Comparison of ENCODE assay signal across 25 cellular contexts in the genomic region with DNA sequence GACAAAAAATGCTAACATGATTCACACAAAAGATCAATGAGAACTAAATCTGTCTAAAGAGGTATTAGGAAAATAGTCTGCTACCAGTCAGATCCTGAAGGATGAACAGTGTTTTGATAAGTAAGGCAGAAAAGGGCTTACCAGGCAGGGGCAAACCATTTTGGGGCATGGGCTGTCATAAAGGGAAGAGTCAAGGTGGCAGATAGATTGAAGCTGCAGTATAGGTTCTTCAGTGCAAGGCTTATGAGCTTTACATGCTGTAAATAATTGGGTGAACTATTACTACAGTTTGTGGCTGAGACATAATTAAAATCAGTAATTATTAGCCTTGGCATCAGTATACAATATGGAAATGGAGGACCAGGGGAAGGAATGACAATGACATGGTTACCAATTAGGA. TPM values are rescaled to one million over a fixed set of nuclear protein-coding genes. Genes with fewer than 3 reads are reported as not detected.
DNase-seq lines count a peak whose midpoint lies in the region; ATAC-seq and TF ChIP-seq lines count a peak whose summit lies in the region.
"Had no signal": no experiment of that assay in that cellular context is flagged by ENCODE, and none has a peak within 500 bp of the region (broad histone marks: within the 10 kb centered on the region; RNA-seq: fewer than 3 reads in every experiment).

No MANE protein-coding gene starts in this region.

- H3K18ac ChIP-seq in IMR-90 (ENCODE audit: low read depth, low read length) = no peak overlapping the region
- H3K18ac ChIP-seq in trophoblast cell (ENCODE audit: low read length) = no peak overlapping the region

- H4K91ac ChIP-seq in IMR-90 (ENCODE audit: insufficient read depth, low read depth, low read length) (no peak overlapping the region), trophoblast cell (ENCODE audit: low read depth, low read length) (no peak overlapping the region)

- no peak overlapping the region for H2AK9ac ChIP-seq in IMR-90 (replicated peaks; ENCODE audit: low read depth, low read length, poor library complexity)

- no TSS peak for BruUV-seq in IMR-90 (replicated peaks; lab: Mats Ljungman, UMichigan)

- no peak overlapping the region for H2BK12ac ChIP-seq in trophoblast cell (ENCODE audit: low read length)

- no peak overlapping the region for H3K56ac ChIP-seq in IMR-90 (ENCODE audit: extremely low read depth, insufficient read depth, low read length)

- H3K9ac ChIP-seq in IMR-90 (ENCODE audit: low read depth, low read length) = no peak overlapping the region
- H3K9ac ChIP-seq in endodermal cell (ENCODE audit: extremely low read depth, low read length, poor library complexity, severe bottlenecking) = no peak overlapping the region
- no peak overlapping the region for H3K9ac ChIP-seq in trophoblast cell (ENCODE audit: low read length)
- H3K9ac ChIP-seq: BLaER1 treated with 17β-estradiol and CSF1 and Interleukin-3, amounts not matched to agents 10 nM and 100 nM had no signal

- intact Hi-C loops in IMR-90 (cut with micrococcal nuclease) = loop anchor here (2.0 kb wide), 1 partner anchor 15 kb away; no protein-coding TSS in a partner anchor

- TF ChIP-seq POLR2A in IMR-90 (IDR thresholded peaks at IDR 0.05; ENCODE audit: low read depth, low read length) = no peak

- H3K4me1 ChIP-seq in IMR-90 (ENCODE audit: control insufficient read depth, insufficient read depth, low read length) = peaks cover 8% of the 10 kb centered on the region
- H3K4me1 ChIP-seq in endodermal cell (ENCODE audit: control insufficient read depth, insufficient read depth, low read length) = no peaks in the 10 kb centered on the region
- no peaks in the 10 kb centered on the region for H3K4me1 ChIP-seq in trophoblast cell (ENCODE audit: control insufficient read depth in 1 of 2, insufficient read depth in 2 of 2, low read length in 2 of 2)

- H3K27ac Mint-ChIP-seq in activated naive CD8-positive, alpha-beta T cell = peak overlapping the region; percentile 41
- no peak overlapping the region for H3K27ac Mint-ChIP-seq in activated naive CD8-positive, alpha-beta T cell treated with anti-CD3 and anti-CD28 coated beads, Interleukin-2, amount 50 U/mL, for 24 hours
- H3K27ac Mint-ChIP-seq in endodermal cell = peak overlapping the region; percentile 16
- H3K27ac Mint-ChIP-seq: mesothelial cell of epicardium, nephron progenitor cell had no signal

- CTCF ChIA-PET in IMR-90 (lab: Yijun Ruan, JAX) = no interaction called here

- peaks cover 8% of the 10 kb centered on the region for H3K9me1 ChIP-seq in IMR-90 (ENCODE audit: insufficient read depth, low read length)

- TF ChIP-seq CTCF in IMR-90 (conservative IDR thresholded peaks at IDR 0.05; ENCODE audit: low read depth, low read length) (no peak), endodermal cell (conservative IDR thresholded peaks at IDR 0.05) (no peak)

- H3K27ac ChIP-seq in IMR-90 (ENCODE audit: insufficient read depth, low read length) (no peak overlapping the region), endodermal cell (ENCODE audit: low read depth, low read length) (no peak overlapping the region), trophoblast cell (ENCODE audit: low read depth, low read length) (no peak overlapping the region)
- H3K27ac ChIP-seq: BLaER1 treated with 17β-estradiol and CSF1 and Interleukin-3, amounts not matched to agents 10 nM and 100 nM; body of pancreas; coronary artery; heart left ventricle; vagina had no signal

- H3K36me3 ChIP-seq in IMR-90 (ENCODE audit: control insufficient read depth, insufficient read depth, low read length) (peaks cover 8% of the 10 kb centered on the region), endodermal cell (ENCODE audit: control insufficient read depth, insufficient read depth, low read length) (peaks cover 61% of the 10 kb centered on the region), trophoblast cell (ENCODE audit: control insufficient read depth in 1 of 2, insufficient read depth in 2 of 2, low read length in 2 of 2) (peaks cover 7 to 11% of the 10 kb centered on the region in 2 experiments)
- H3K36me3 ChIP-seq: vagina had no signal

- H3K79me1 ChIP-seq in IMR-90 (ENCODE audit: low read depth in 1 of 2, low read length in 2 of 2) = peaks cover 0 to 22% of the 10 kb centered on the region in 2 experiments; a peak in 2 of 4 replicates
- H3K79me1 ChIP-seq in trophoblast cell (ENCODE audit: low read length) = no peaks in the 10 kb centered on the region

- no peaks in the 10 kb centered on the region for H3K27me3 Mint-ChIP-seq in activated naive CD8-positive, alpha-beta T cell
- H3K27me3 Mint-ChIP-seq in activated naive CD8-positive, alpha-beta T cell treated with anti-CD3 and anti-CD28 coated beads, Interleukin-2, amount 50 U/mL, for 24 hours = no peaks in the 10 kb centered on the region
- H3K27me3 Mint-ChIP-seq in endodermal cell (ENCODE audit: insufficient read depth) = no peaks in the 10 kb centered on the region

- no peak overlapping the region for H2BK20ac ChIP-seq in IMR-90 (ENCODE audit: low read depth, low read length)

- no peak for TF ChIP-seq RAD21 in IMR-90 (IDR thresholded peaks at IDR 0.05; ENCODE audit: low read length)

- no peak overlapping the region for H4K5ac ChIP-seq in IMR-90 (ENCODE audit: low read depth, low read length)

- H3K27me3 ChIP-seq in IMR-90 (ENCODE audit: control insufficient read depth, insufficient read depth, low read length) (no peaks in the 10 kb centered on the region), endodermal cell (ENCODE audit: control insufficient read depth, insufficient read depth, low read length, poor library complexity, severe bottlenecking) (no peaks in the 10 kb centered on the region), trophoblast cell (ENCODE audit: insufficient read depth, low read length) (no peaks in the 10 kb centered on the region)
- H3K27me3 ChIP-seq: BLaER1 treated with 17β-estradiol and CSF1 and Interleukin-3, amounts not matched to agents 10 nM and 100 nM; body of pancreas; heart left ventricle; vagina had no signal

- H3K23ac ChIP-seq in IMR-90 (ENCODE audit: low read depth, low read length) (peak overlapping the region; percentile 9), trophoblast cell (ENCODE audit: low read length) (no peak overlapping the region)

- H3K14ac ChIP-seq in IMR-90 (replicated peaks; ENCODE audit: low read depth, low read length) (no peak overlapping the region), trophoblast cell (ENCODE audit: low read length) (no peak overlapping the region)

- POLR2A ChIA-PET in IMR-90 (lab: Charles Lee; ENCODE audit: unreplicated experiment) = no interaction called here

- H2BK15ac ChIP-seq in IMR-90 (ENCODE audit: low read depth, low read length) = no peak overlapping the region

- H2BK120ac ChIP-seq in IMR-90 (ENCODE audit: low read depth, low read length) (no peak overlapping the region), trophoblast cell (ENCODE audit: insufficient read depth, low read length, poor library complexity) (no peak overlapping the region)

- peaks cover 100% of the 10 kb centered on the region for H4K20me1 ChIP-seq in IMR-90 (ENCODE audit: insufficient read depth, low read length)

- no peaks in the 10 kb centered on the region for H3K9me3 Mint-ChIP-seq in activated naive CD8-positive, alpha-beta T cell (ENCODE audit: low read depth)
- no peaks in the 10 kb centered on the region for H3K9me3 Mint-ChIP-seq in activated naive CD8-positive, alpha-beta T cell treated with anti-CD3 and anti-CD28 coated beads, Interleukin-2, amount 50 U/mL, for 24 hours
- no peaks in the 10 kb centered on the region for H3K9me3 Mint-ChIP-seq in endodermal cell
- H3K9me3 Mint-ChIP-seq: mesothelial cell of epicardium; nephron progenitor cell; stimulated activated effector memory CD8-positive, alpha-beta T cell treated with anti-CD3 and anti-CD28 coated beads, Interleukin-12 subunit alpha, Interleukin-12 subunit beta, amount 100 ng/mL, for 72 hours had no signal

- H3K9me3 ChIP-seq in IMR-90 (ENCODE audit: control insufficient read depth, insufficient read depth, low read length) = no peaks in the 10 kb centered on the region
- H3K9me3 ChIP-seq in endodermal cell (ENCODE audit: control insufficient read depth, low read length) = no peaks in the 10 kb centered on the region
- H3K9me3 ChIP-seq in trophoblast cell (ENCODE audit: insufficient read depth, low read depth, low read length) = no peaks in the 10 kb centered on the region
- H3K9me3 ChIP-seq: BLaER1 treated with 17β-estradiol and CSF1 and Interleukin-3, amounts not matched to agents 10 nM and 100 nM; body of pancreas; heart left ventricle; vagina had no signal

- H3K4me2 ChIP-seq in IMR-90 (ENCODE audit: low read depth, low read length) (no peak overlapping the region), trophoblast cell (ENCODE audit: low read length) (no peak overlapping the region)

- ATAC-seq in activated naive CD8-positive, alpha-beta T cell treated with anti-CD3 and anti-CD28 coated beads, Interleukin-2, amount 50 U/mL, for 24 hours = no peak
- ATAC-seq in IMR-90 (ENCODE audit: low read depth) (no peak), GM18861 (IDR thresholded peaks at IDR 0.05; ENCODE audit: unreplicated experiment) (no peak)
- ATAC-seq: activated CD4-positive, CD25-positive, alpha-beta regulatory T cell treated with anti-CD3 and anti-CD28 coated beads, Interleukin-2, amount 50 U/mL, for 24 hours; body of pancreas; HCT116; heart left ventricle; left lobe of liver; stimulated activated effector memory CD8-positive, alpha-beta T cell treated with anti-CD3 and anti-CD28 coated beads, Interleukin-12 subunit alpha, Interleukin-12 subunit beta, amount 100 ng/mL, for 72 hours had no signal

- H2AFZ ChIP-seq in IMR-90 (replicated peaks; ENCODE audit: low read length, poor library complexity) (no peak overlapping the region), trophoblast cell (ENCODE audit: insufficient read depth, low read length, poor library complexity) (no peak overlapping the region)

- H3K79me2 ChIP-seq in trophoblast cell (ENCODE audit: control insufficient read depth, insufficient read depth, low read length, poor library complexity) = peaks cover 16% of the 10 kb centered on the region

- no peak overlapping the region for H3K4ac ChIP-seq in IMR-90 (ENCODE audit: low read depth, low read length)
- peak overlapping the region; percentile 85 for H3K4ac ChIP-seq in trophoblast cell (ENCODE audit: low read depth, low read length)

- no peak overlapping the region for H2BK5ac ChIP-seq in IMR-90 (ENCODE audit: low read depth, low read length, poor library complexity, severe bottlenecking)
- H2BK5ac ChIP-seq in trophoblast cell (ENCODE audit: low read depth, low read length, poor library complexity) = no peak overlapping the region

- dilution Hi-C loops in IMR-90 (cut with HindIII; ENCODE audit: low sequenced_read_pairs, unreplicated experiment) = no loop called here

- H3K4me3 ChIP-seq in IMR-90 (ENCODE audit: insufficient read depth, low read depth, low read length) (no peak overlapping the region), endodermal cell (ENCODE audit: low read length) (no peak overlapping the region), trophoblast cell (ENCODE audit: low read depth, low read length) (no peak overlapping the region)
- H3K4me3 ChIP-seq: BLaER1 treated with 17β-estradiol and CSF1 and Interleukin-3, amounts not matched to agents 10 nM and 100 nM; body of pancreas; coronary artery; heart left ventricle; vagina had no signal

- H4K8ac ChIP-seq in IMR-90 (ENCODE audit: low read depth in 2 of 2, low read length in 2 of 2) (no peak overlapping the region), trophoblast cell (ENCODE audit: low read depth, low read length) (no peak overlapping the region)

- no peak overlapping the region for H4K12ac ChIP-seq in trophoblast cell (ENCODE audit: low read depth, low read length)

- DNase-seq in activated naive CD8-positive, alpha-beta T cell treated with anti-CD3 and anti-CD28 coated beads, Interleukin-2, amount 50 U/mL, for 24 hours = no peak
- DNase-seq in IMR-90 (no peak), endodermal cell (no peak), trophoblast cell (no peak), DMS153 (lab: John Stamatoyannopoulos, UW) (no peak)
- DNase-seq in effector CD4-positive, alpha-beta T cell = no peak
- DNase-seq: ACHN, body of pancreas, GDM1, heart left ventricle, NCI-H187 treated with DMSO at 0.1 percent for 48 hours, NCI-H226, NCI-H774, nephron progenitor cell, Right ventricle myocardium superior had no signal

- H3K36me3 Mint-ChIP-seq in activated naive CD8-positive, alpha-beta T cell = peaks cover 10% of the 10 kb centered on the region
- peaks cover 39% of the 10 kb centered on the region for H3K36me3 Mint-ChIP-seq in activated naive CD8-positive, alpha-beta T cell treated with anti-CD3 and anti-CD28 coated beads, Interleukin-2, amount 50 U/mL, for 24 hours (ENCODE audit: low read depth)
- peaks cover 28% of the 10 kb centered on the region for H3K36me3 Mint-ChIP-seq in endodermal cell (ENCODE audit: low read depth)

- H2AK5ac ChIP-seq in IMR-90 (ENCODE audit: low read depth, low read length) (no peak overlapping the region), trophoblast cell (ENCODE audit: low read length) (no peak overlapping the region)

- peak overlapping the region; percentile 36 for H3K4me3 Mint-ChIP-seq in activated naive CD8-positive, alpha-beta T cell
- H3K4me3 Mint-ChIP-seq in activated naive CD8-positive, alpha-beta T cell treated with anti-CD3 and anti-CD28 coated beads, Interleukin-2, amount 50 U/mL, for 24 hours = no peak overlapping the region
- H3K4me3 Mint-ChIP-seq in endodermal cell = no peak overlapping the region
- H3K4me3 Mint-ChIP-seq: mesothelial cell of epicardium; nephron progenitor cell; stimulated activated effector memory CD8-positive, alpha-beta T cell treated with anti-CD3 and anti-CD28 coated beads, Interleukin-12 subunit alpha, Interleukin-12 subunit beta, amount 100 ng/mL, for 72 hours had no signal

- in situ Hi-C loops in IMR-90 (cut with MboI; ENCODE audit: low sequenced_read_pairs) = no loop called here

- peaks cover 86% of the 10 kb centered on the region for H3K4me1 Mint-ChIP-seq in activated naive CD8-positive, alpha-beta T cell (ENCODE audit: low read depth)
- peaks cover 87% of the 10 kb centered on the region for H3K4me1 Mint-ChIP-seq in activated naive CD8-positive, alpha-beta T cell treated with anti-CD3 and anti-CD28 coated beads, Interleukin-2, amount 50 U/mL, for 24 hours
- H3K4me1 Mint-ChIP-seq in endodermal cell = peaks cover 35% of the 10 kb centered on the region

RNA-seq across cellular contexts. Expression of a gene that starts 21.8 kb away (rescaled TPM):
- total RNA-seq in IMR-90 (2012; rRNA removed) (419 and 573 TPM in 2 replicates), endodermal cell (100 to 1,000 TPM; 198 to 214 TPM)
- polyA plus RNA-seq in IMR-90 (2012; rRNA removed) = 112 and 140 TPM in 2 replicates
- 64.4 and 68.9 TPM in 2 replicates for polyA plus RNA-seq in IMR-90 (2012; cell fraction: cytosol; rRNA removed)
- polyA plus RNA-seq in IMR-90 (2012; cell fraction: nucleus; rRNA removed; ENCODE audit: low replicate concordance) = 56.7 and 85.2 TPM in 2 replicates
- polyA plus RNA-seq in endodermal cell (2013, experiment 1 of 2) = 175 TPM
- polyA plus RNA-seq in endodermal cell (2013, experiment 2 of 2) = 176 TPM
- 307 TPM in 2 replicates for polyA plus RNA-seq in trophoblast cell (2013)

RNA-seq across cellular contexts. Expression of a gene that starts 51.8 kb away (rescaled TPM):
- total RNA-seq in IMR-90 (2012; rRNA removed) (0.28 and 0.54 TPM in 2 replicates), endodermal cell (under 1 TPM; 0.57 to 0.93 TPM)
- polyA plus RNA-seq in IMR-90 (2012; rRNA removed) = 0.39 and 0.42 TPM in 2 replicates
- polyA plus RNA-seq in IMR-90 (2012; cell fraction: cytosol; rRNA removed) = 0.15 and 0.37 TPM in 2 replicates
- 0.74 and 1.1 TPM in 2 replicates for polyA plus RNA-seq in IMR-90 (2012; cell fraction: nucleus; rRNA removed; ENCODE audit: low replicate concordance)
- 0.68 TPM for polyA plus RNA-seq in endodermal cell (2013, experiment 1 of 2)
- polyA plus RNA-seq in endodermal cell (2013, experiment 2 of 2) = 0.79 TPM
- 0.89 and 0.93 TPM in 2 replicates for polyA plus RNA-seq in trophoblast cell (2013)
